Comparison of ENCODE assay signal across 1 cellular context in genomic region chr12:52285851-52286530, GRCh38.
TF ChIP-seq lines count a peak whose summit lies in the region.

No MANE protein-coding gene starts in this region.

TF ChIP-seq in A549, 52 proteins besides CTCF, POLR2A, EP300 and RAD21:
- TF ChIP-seq HOXA7 (CRISPR knock-in tag; IDR thresholded peaks at IDR 0.05): 0 out of 2 replicates have a peak, but pooled peaks have one; percentile 16
- no peak for TF ChIP-seq RARB (CRISPR knock-in tag; IDR thresholded peaks at IDR 0.05)
- TF ChIP-seq, protein P1, sequence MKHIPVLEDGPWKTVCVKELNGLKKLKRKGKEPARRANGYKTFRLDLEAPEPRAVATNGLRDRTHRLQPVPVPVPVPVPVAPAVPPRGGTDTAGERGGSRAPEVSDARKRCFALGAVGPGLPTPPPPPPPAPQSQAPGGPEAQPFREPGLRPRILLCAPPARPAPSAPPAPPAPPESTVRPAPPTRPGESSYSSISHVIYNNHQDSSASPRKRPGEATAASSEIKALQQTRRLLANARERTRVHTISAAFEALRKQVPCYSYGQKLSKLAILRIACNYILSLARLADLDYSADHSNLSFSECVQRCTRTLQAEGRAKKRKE (CRISPR knock-in tag; IDR thresholded peaks at IDR 0.05; ENCODE audit: low read depth): 0 out of 2 replicates have a peak, but pooled peaks have one; percentile 32
- TF ChIP-seq SMC3 (IDR thresholded peaks at IDR 0.05): no peak
- no peak for TF ChIP-seq SREBF2 (IDR thresholded peaks at IDR 0.05)
- TF ChIP-seq HOXB13 (CRISPR knock-in tag; IDR thresholded peaks at IDR 0.05; ENCODE audit: low read depth): peak; percentile 64; the same call in 1 of the 2 replicates
- TF ChIP-seq, protein P2, sequence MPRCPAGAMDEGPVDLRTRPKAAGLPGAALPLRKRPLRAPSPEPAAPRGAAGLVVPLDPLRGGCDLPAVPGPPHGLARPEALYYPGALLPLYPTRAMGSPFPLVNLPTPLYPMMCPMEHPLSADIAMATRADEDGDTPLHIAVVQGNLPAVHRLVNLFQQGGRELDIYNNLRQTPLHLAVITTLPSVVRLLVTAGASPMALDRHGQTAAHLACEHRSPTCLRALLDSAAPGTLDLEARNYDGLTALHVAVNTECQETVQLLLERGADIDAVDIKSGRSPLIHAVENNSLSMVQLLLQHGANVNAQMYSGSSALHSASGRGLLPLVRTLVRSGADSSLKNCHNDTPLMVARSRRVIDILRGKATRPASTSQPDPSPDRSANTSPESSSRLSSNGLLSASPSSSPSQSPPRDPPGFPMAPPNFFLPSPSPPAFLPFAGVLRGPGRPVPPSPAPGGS (IDR thresholded peaks at IDR 0.05): 0 out of 3 replicates have a peak, but pooled peaks have one; percentile 28
- TF ChIP-seq PBX3 (IDR thresholded peaks at IDR 0.05): peak; percentile 50; the same call in 1 of the 2 replicates
- TF ChIP-seq TP53 (CRISPR knock-in tag; IDR thresholded peaks at IDR 0.05): 0 out of 2 replicates have a peak, but pooled peaks have one; percentile 9
- TF ChIP-seq ZNF302 (CRISPR knock-in tag; IDR thresholded peaks at IDR 0.05): peak; percentile 15; the same call in 1 of the 2 replicates
- TF ChIP-seq NFE2L2 (conservative IDR thresholded peaks at IDR 0.05; ENCODE audit: low read length): no peak
- TF ChIP-seq TFCP2L1 (CRISPR knock-in tag; IDR thresholded peaks at IDR 0.05): no peak; the same call in 1 of the 2 replicates
